16 cellular contexts compared by ENCODE assay signal in genomic region chr2:733495-733894, GRCh38. TPM values are rescaled to one million over a fixed set of nuclear protein-coding genes. Genes with fewer than 3 reads are reported as not detected.
A peak's percentile ranks its signal among the peaks of the same experiment; 100 is the strongest.
DNase-seq lines count a peak whose midpoint lies in the region; ATAC-seq, FAIRE-seq and TF ChIP-seq lines count a peak whose summit lies in the region.
"Had no signal": no experiment of that assay in that cellular context is flagged by ENCODE, and none has a peak within 500 bp of the region (broad histone marks: within the 10 kb centered on the region; RNA-seq: fewer than 3 reads in every experiment).

No MANE protein-coding gene starts in this region.

- no peaks in the 10 kb centered on the region for H3K79me1 ChIP-seq in H1 (ENCODE audit: low read depth, low read length)
- H3K79me1 ChIP-seq in neuronal stem cell (ENCODE audit: low read depth, low read length): no peaks in the 10 kb centered on the region

- peak overlapping the region; percentile 72; the same call in 1 of the 2 replicates for H4K8ac ChIP-seq in H1 (ENCODE audit: extremely low read depth, insufficient read depth, low read length)
- no peak overlapping the region for H4K8ac ChIP-seq in neuronal stem cell (ENCODE audit: low read depth, low read length)

- CTCF ChIA-PET in H1 (lab: Charles Lee; ENCODE audit: partially characterized antibody): interaction anchor here (0.6 to 6.4 kb wide), 3 partner anchors 17 to 813 kb away, joined by 3 to 59 read pairs (median 4); no protein-coding TSS in a partner anchor

- no peak overlapping the region for H2BK5ac ChIP-seq in H1 (ENCODE audit: low read depth, low read length)
- no peak overlapping the region for H2BK5ac ChIP-seq in neuronal stem cell (ENCODE audit: low read length)

- peak; percentile 26 for ATAC-seq in stimulated activated naive CD8-positive, alpha-beta T cell treated with anti-CD3 and anti-CD28 coated beads, Interleukin-15, amount 100 ng/mL, for 72 hours
- no peak for ATAC-seq in stimulated activated naive CD8-positive, alpha-beta T cell treated with anti-CD3 and anti-CD28 coated beads, Interleukin-15, Interleukin-2, amounts not matched to agents 100 U/mL and 50 U/mL, for 24 hours
- ATAC-seq: CD8-positive, alpha-beta T cell; GM12878 had no signal

- no peak overlapping the region for H3K27ac ChIP-seq in H1 (ENCODE audit: low read depth, low read length)
- H3K27ac ChIP-seq in neuronal stem cell (replicated peaks; ENCODE audit: low read length): no peak overlapping the region
- H3K27ac ChIP-seq: BLaER1 treated with 17β-estradiol and CSF1 and Interleukin-3, amounts not matched to agents 10 nM and 100 nM had no signal

- no peak overlapping the region for H3K4me2 ChIP-seq in H1 (ENCODE audit: insufficient read depth in 1 of 2, low read depth in 2 of 2, low read length in 2 of 2)
- no peak overlapping the region for H3K4me2 ChIP-seq in neuronal stem cell (ENCODE audit: insufficient read depth, low read length, poor library complexity, severe bottlenecking)
- H3K4me2 ChIP-seq: BLaER1 treated with 17β-estradiol and CSF1 and Interleukin-3, amounts not matched to agents 10 nM and 100 nM had no signal

- no peak overlapping the region for H3K4me3 Mint-ChIP-seq in stimulated activated naive CD8-positive, alpha-beta T cell treated with anti-CD3 and anti-CD28 coated beads, Interleukin-15, amount 100 ng/mL, for 72 hours
- H3K4me3 Mint-ChIP-seq: B cell; CD8-positive, alpha-beta T cell had no signal

- H2AFZ ChIP-seq in H1 (ENCODE audit: low read length) (no peak overlapping the region), neuronal stem cell (ENCODE audit: low read length) (no peak overlapping the region)

- H3K9me3 Mint-ChIP-seq in stimulated activated naive CD8-positive, alpha-beta T cell treated with anti-CD3 and anti-CD28 coated beads, Interleukin-15, amount 100 ng/mL, for 72 hours: no peaks in the 10 kb centered on the region
- H3K9me3 Mint-ChIP-seq: CD8-positive, alpha-beta T cell had no signal

- DNase-seq in stimulated activated naive CD8-positive, alpha-beta T cell treated with anti-CD3 and anti-CD28 coated beads, Interleukin-15, amount 100 ng/mL, for 72 hours: no peak
- DNase-seq in stimulated activated naive CD8-positive, alpha-beta T cell treated with anti-CD3 and anti-CD28 coated beads, Interleukin-15, Interleukin-2, amounts not matched to agents 100 U/mL and 50 U/mL, for 24 hours: no peak
- no peak for DNase-seq in H1 (ENCODE audit: low read depth in 1 of 2, low spot score in 2 of 2)
- no peak for DNase-seq in neuronal stem cell (ENCODE audit: low spot score)
- DNase-seq in posterior vena cava (ENCODE audit: low spot score): no peak
- no peak for DNase-seq in lower leg skin (ENCODE audit: low spot score in 2 of 2)
- no peak for DNase-seq in stimulated activated naive CD4-positive, alpha-beta T cell (lab: John Stamatoyannopoulos, UW)
- DNase-seq: 8988T; Calu3; CD8-positive, alpha-beta T cell; DMS79 treated with DMSO at 0.1 percent for 48 hours; EL had no signal

- H3K56ac ChIP-seq in H1 (replicated peaks; ENCODE audit: insufficient read length, low read depth, low read length): no peak overlapping the region

- H3K4me3 ChIP-seq in H1 (ENCODE audit: extremely low read depth in 1 of 4, insufficient read depth in 2 of 4, low read depth in 3 of 4, low read length in 4 of 4): no peak overlapping the region
- no peak overlapping the region for H3K4me3 ChIP-seq in neuronal stem cell (ENCODE audit: low read length in 2 of 2)
- no peak overlapping the region for H3K4me3 ChIP-seq in lower leg skin (ENCODE audit: low read depth, poor library complexity, severe bottlenecking)
- H3K4me3 ChIP-seq: BLaER1 treated with 17β-estradiol and CSF1 and Interleukin-3, amounts not matched to agents 10 nM and 100 nM; GM12878; HAP-1 had no signal

- no peak overlapping the region for H3K27ac Mint-ChIP-seq in stimulated activated naive CD8-positive, alpha-beta T cell treated with anti-CD3 and anti-CD28 coated beads, Interleukin-15, amount 100 ng/mL, for 72 hours
- H3K27ac Mint-ChIP-seq: B cell; CD8-positive, alpha-beta T cell had no signal

- whole genome bisulfite sequencing in H1 (ENCODE audit: extremely low coverage in 1 of 2, insufficient coverage in 1 of 2, insufficient read length in 1 of 2, insufficient replicate concordance in 2 of 2, low coverage in 1 of 2, low lambda C conversion rate in 2 of 2, missing lambda C conversion rate in 1 of 2), 2 experiments: 79% methylated on average over 7 of the region's 8 CpGs; no CpG with 5 or more reads in 1 of the 2 experiments
- no CpG with 5 or more reads among the region's 8 CpGs for WGBS in neuronal stem cell (ENCODE audit: extremely low coverage in 2 of 2, insufficient read length in 2 of 2, insufficient replicate concordance in 1 of 2), 2 donors
- 82 to 87% methylated on average over 8 of the region's 8 CpGs for WGBS in lower leg skin, 2 donors

- no peak overlapping the region for H3K23ac ChIP-seq in H1 (ENCODE audit: insufficient read length)
- H3K23ac ChIP-seq in neuronal stem cell (ENCODE audit: low read depth, low read length, poor library complexity): no peak overlapping the region

- H3K4me1 ChIP-seq in H1 (replicated peaks in 1 of 4; ENCODE audit: control insufficient read depth in 3 of 4, insufficient read depth in 4 of 4, low read length in 3 of 4) (peaks cover 4 to 14% (median 11%) of the 10 kb centered on the region in 4 experiments), neuronal stem cell (ENCODE audit: control insufficient read depth in 2 of 2, insufficient read depth in 1 of 2, low read depth in 1 of 2, low read length in 2 of 2) (peaks cover 0 to 3% of the 10 kb centered on the region in 2 donors)

- no peak overlapping the region for H3K18ac ChIP-seq in H1 (ENCODE audit: extremely low read depth, low read length)
- H3K18ac ChIP-seq in neuronal stem cell (ENCODE audit: low read length): peak overlapping the region; percentile 35

- no peak overlapping the region for H4K5ac ChIP-seq in H1 (ENCODE audit: insufficient read length, low read depth, low read length)

- no peak overlapping the region for H2AK5ac ChIP-seq in H1 (ENCODE audit: low read depth, low read length)
- peak overlapping the region; percentile 71 for H2AK5ac ChIP-seq in neuronal stem cell (ENCODE audit: low read depth, low read length)

- no peaks in the 10 kb centered on the region for H3K36me3 ChIP-seq in H1 (ENCODE audit: control insufficient read depth in 2 of 4, insufficient read depth in 4 of 4, low read length in 3 of 4)
- no peaks in the 10 kb centered on the region for H3K36me3 ChIP-seq in neuronal stem cell (replicated peaks in 1 of 2; ENCODE audit: control insufficient read depth in 2 of 2, insufficient read depth in 2 of 2, low read length in 2 of 2)
- H3K36me3 ChIP-seq: BLaER1 treated with 17β-estradiol and CSF1 and Interleukin-3, amounts not matched to agents 10 nM and 100 nM; HAP-1 had no signal

- no peaks in the 10 kb centered on the region for H4K20me1 ChIP-seq in H1 (replicated peaks in 1 of 2; ENCODE audit: control insufficient read depth in 1 of 2, insufficient read depth in 2 of 2, low read length in 2 of 2)
- H4K20me1 ChIP-seq: BLaER1 treated with 17β-estradiol and CSF1 and Interleukin-3, amounts not matched to agents 10 nM and 100 nM had no signal

- H2BK15ac ChIP-seq in H1 (ENCODE audit: low read length) (no peak overlapping the region; the same call in 1 of the 2 replicates), neuronal stem cell (ENCODE audit: low read length) (no peak overlapping the region)

- H3K14ac ChIP-seq in H1 (ENCODE audit: insufficient read length) (no peak overlapping the region), neuronal stem cell (ENCODE audit: low read length) (no peak overlapping the region)

- FAIRE-seq in H1 (lab: Jason Lieb, UNC): no peak
- FAIRE-seq: GM12878 had no signal

- no peaks in the 10 kb centered on the region for H3K79me2 ChIP-seq in H1 (ENCODE audit: control insufficient read depth in 1 of 2, insufficient read depth in 2 of 2, low read length in 2 of 2)

- H4K91ac ChIP-seq in H1 (replicated peaks; ENCODE audit: insufficient read length, low read length) (no peak overlapping the region), neuronal stem cell (ENCODE audit: low read depth, low read length, poor library complexity) (no peak overlapping the region)

- H2BK20ac ChIP-seq in H1 (ENCODE audit: low read length): peak overlapping the region; percentile 76

- no peak for TF ChIP-seq EP300 in H1 (IDR thresholded peaks at IDR 0.05; ENCODE audit: borderline replicate concordance in 1 of 2, low read depth in 2 of 2, low read length in 2 of 2)

- no peak for TF ChIP-seq RAD21 in H1 (IDR thresholded peaks at IDR 0.05 in 1 of 2, conservative IDR thresholded peaks at IDR 0.05 in 1 of 2; ENCODE audit: low read depth in 2 of 2, low read length in 2 of 2)

- H3K23me2 ChIP-seq in H1 (ENCODE audit: low read depth, low read length): no peaks in the 10 kb centered on the region

- POLR2A ChIA-PET in H1 (lab: Charles Lee; ENCODE audit: partially characterized antibody): interaction anchor here (1.8 kb wide), 1 partner anchor 53 kb away, joined by 4 read pairs; no protein-coding TSS in a partner anchor

- no peaks in the 10 kb centered on the region for H3K9me3 ChIP-seq in H1 (ENCODE audit: insufficient read depth in 2 of 2, low read depth in 1 of 2, low read length in 1 of 2)
- H3K9me3 ChIP-seq in neuronal stem cell (replicated peaks in 1 of 2; ENCODE audit: control insufficient read depth in 2 of 2, insufficient read depth in 1 of 2, low read depth in 1 of 2, low read length in 2 of 2): no peaks in the 10 kb centered on the region
- H3K9me3 ChIP-seq: BLaER1 treated with 17β-estradiol and CSF1 and Interleukin-3, amounts not matched to agents 10 nM and 100 nM; HAP-1 had no signal

- H3K4ac ChIP-seq in H1 (replicated peaks; ENCODE audit: insufficient read length, low read depth, low read length) (peak overlapping the region; percentile 32), neuronal stem cell (ENCODE audit: low read length) (no peak overlapping the region)

- H3K27me3 Mint-ChIP-seq in stimulated activated naive CD8-positive, alpha-beta T cell treated with anti-CD3 and anti-CD28 coated beads, Interleukin-15, amount 100 ng/mL, for 72 hours: peaks cover 51% of the 10 kb centered on the region

- TF ChIP-seq CTCF in H1 (IDR thresholded peaks at IDR 0.05; ENCODE audit: control extremely low read depth in 1 of 3, insufficient read depth in 1 of 3, low read depth in 1 of 3, low read length in 3 of 3): no peak
- no peak for TF ChIP-seq CTCF in lower leg skin (IDR thresholded peaks at IDR 0.05)

- H2BK12ac ChIP-seq in H1 (ENCODE audit: low read depth, low read length) (no peak overlapping the region; the same call in 1 of the 2 replicates), neuronal stem cell (ENCODE audit: low read length) (no peak overlapping the region)

- H3K9ac ChIP-seq in H1 (replicated peaks in 1 of 4; ENCODE audit: extremely low read depth in 1 of 4, low read depth in 3 of 4, low read length in 3 of 4): no peak overlapping the region
- no peak overlapping the region for H3K9ac ChIP-seq in neuronal stem cell (ENCODE audit: low read depth, low read length, poor library complexity)
- H3K9ac ChIP-seq: BLaER1 treated with 17β-estradiol and CSF1 and Interleukin-3, amounts not matched to agents 10 nM and 100 nM had no signal

- H3K4me1 Mint-ChIP-seq in stimulated activated naive CD8-positive, alpha-beta T cell treated with anti-CD3 and anti-CD28 coated beads, Interleukin-15, amount 100 ng/mL, for 72 hours: peaks cover 9% of the 10 kb centered on the region
- H3K4me1 Mint-ChIP-seq: B cell had no signal

- intact Hi-C loops in posterior vena cava (cut with DNase I): no loop called here
- intact Hi-C loops in lower leg skin (cut with DNase I; ENCODE audit: low total_unique reads): no loop called here

- H3K27me3 ChIP-seq in H1 (replicated peaks in 1 of 4; ENCODE audit: control insufficient read depth in 3 of 4, extremely low read depth in 1 of 4, insufficient read depth in 3 of 4, low read length in 3 of 4) (no peaks in the 10 kb centered on the region), neuronal stem cell (ENCODE audit: control insufficient read depth in 3 of 3, insufficient read depth in 3 of 3, low read depth in 1 of 3, low read length in 3 of 3) (no peaks in the 10 kb centered on the region)
- H3K27me3 ChIP-seq: BLaER1 treated with 17β-estradiol and CSF1 and Interleukin-3, amounts not matched to agents 10 nM and 100 nM had no signal

- TF ChIP-seq POLR2A in H1 (IDR thresholded peaks at IDR 0.05; ENCODE audit: control extremely low read depth in 1 of 2, low read depth in 2 of 2, low read length in 2 of 2) (no peak), lower leg skin (IDR thresholded peaks at IDR 0.05) (no peak)

- no peak overlapping the region for H2BK120ac ChIP-seq in H1 (replicated peaks; ENCODE audit: low read depth, low read length)
- H2BK120ac ChIP-seq in neuronal stem cell (ENCODE audit: low read depth, low read length): no peak overlapping the region

RNA-seq across cellular contexts. Expression of gene TMEM18, which starts 56.3 kb away (rescaled TPM):
- 22.3 and 27.1 TPM in 2 replicates for total RNA-seq in H1 (2021; fragmentation: NEBNext Ultra II Directional; extraction: Animal tissue kit (Norgen Biotek cat#: 25700))
- polyA plus RNA-seq in H1 (2011; rRNA removed): 21.7 and 22.4 TPM in 2 replicates
- 28.4 TPM for polyA plus RNA-seq in H1 (2011; cell fraction: cytosol; rRNA removed)
- 32.0 TPM for polyA plus RNA-seq in H1 (2011; cell fraction: nucleus; rRNA removed)
- polyA plus RNA-seq in H1 (2012, experiment 1 of 2): 20.0 to 35.4 TPM (median 24.9 TPM) in 4 replicates
- polyA plus RNA-seq in H1 (2012, experiment 2 of 2): 18.8 TPM
- polyA plus RNA-seq in H1 (2013, experiment 1 of 2): 46.5 TPM
- 45.9 TPM for polyA plus RNA-seq in H1 (2013, experiment 2 of 2)
- 15.2 and 16.4 TPM in 2 replicates for polyA minus RNA-seq in H1 (2011; rRNA and poly(A)+ RNA removed)
- polyA minus RNA-seq in H1 (2011; cell fraction: cytosol; rRNA and poly(A)+ RNA removed): 13.4 TPM
- polyA minus RNA-seq in H1 (2011; cell fraction: nucleus; rRNA and poly(A)+ RNA removed): 24.7 TPM
- 33.2 TPM for polyA plus RNA-seq in neuronal stem cell (2013, experiment 1 of 2)
- polyA plus RNA-seq in neuronal stem cell (2013, experiment 2 of 2): 35.6 TPM
- total RNA-seq in posterior vena cava: 10 to 100 TPM; 15.7 to 19.2 TPM
- total RNA-seq in lower leg skin: 10 to 100 TPM; 15.1 to 20.5 (median 17.1) TPM
